8 cellular contexts compared by ENCODE assay signal in genomic region chr3:189148090-189148507, GRCh38. TPM values are rescaled to one million over a fixed set of nuclear protein-coding genes. Genes with fewer than 3 reads are reported as not detected.
DNase-seq lines count a peak whose midpoint lies in the region; ATAC-seq, FAIRE-seq and TF ChIP-seq lines count a peak whose summit lies in the region.
"Had no signal": no experiment of that assay in that cellular context is flagged by ENCODE, and none has a peak within 500 bp of the region (broad histone marks: within the 10 kb centered on the region; RNA-seq: fewer than 3 reads in every experiment).

No MANE protein-coding gene starts in this region.

- intact Hi-C loops in mammary epithelial cell (cut with micrococcal nuclease): loop anchor here (1.0 to 10.0 kb wide), 4 partner anchors 85 to 1833 kb away; no protein-coding TSS in a partner anchor

- H3K27ac ChIP-seq in WERI-Rb-1 (no peak overlapping the region), mammary epithelial cell (ENCODE audit: insufficient read depth, low read depth, low read length) (no peak overlapping the region)

- H3K4me2 ChIP-seq in mammary epithelial cell (ENCODE audit: insufficient read depth, low read depth, low read length): no peak overlapping the region

- no peak overlapping the region for H2AFZ ChIP-seq in mammary epithelial cell (ENCODE audit: low read depth, low read length)

- WGBS in mammary epithelial cell (ENCODE audit: low coverage, missing lambda C conversion rate): 38% methylated on average over 6 of the region's 6 CpGs

- TF ChIP-seq CTCF in WERI-Rb-1 (IDR thresholded peaks at IDR 0.05; ENCODE audit: low read depth, low read length) (peak; percentile 41; the same call in 1 of the 2 replicates), mammary epithelial cell (conservative IDR thresholded peaks at IDR 0.05 in 1 of 2, IDR thresholded peaks at IDR 0.05 in 1 of 2; ENCODE audit: extremely low read depth in 1 of 2, insufficient read depth in 1 of 2, low read depth in 1 of 2, low read length in 2 of 2) (peak; percentile 76 to 86)

- BruUV-seq in mammary epithelial cell (replicated peaks; lab: Mats Ljungman, UMichigan): no TSS peak

- CTCF ChIA-PET in mammary epithelial cell (lab: Charles Lee; ENCODE audit: low non-redundant PET): no interaction called here

- DNase-seq in GM12891 (ENCODE audit: insufficient read length, low spot score) (peak; percentile 15), NCI-H2081 (lab: John Stamatoyannopoulos, UW) (peak; percentile 55 to 58), WERI-Rb-1 (peak; percentile 13), mammary epithelial cell (peak; percentile 37), islet precursor cell (peak; percentile 79)
- DNase-seq in stimulated activated CD4-positive, alpha-beta T cell treated with anti-CD3 and anti-CD28 coated beads, Interleukin-1b, Interleukin-23, amount 100 ng/mL, for 1 hour (ENCODE audit: low read depth in 2 of 2): peak; percentile 30 to 51

- no peak overlapping the region for H3K9ac ChIP-seq in mammary epithelial cell (ENCODE audit: insufficient read depth, low read length)

- H3K9me3 ChIP-seq in WERI-Rb-1 (ENCODE audit: severe bottlenecking) (no peaks in the 10 kb centered on the region), mammary epithelial cell (replicated peaks; ENCODE audit: insufficient read depth, low read length) (no peaks in the 10 kb centered on the region)

- no peaks in the 10 kb centered on the region for H3K4me1 ChIP-seq in mammary epithelial cell (ENCODE audit: insufficient read depth, low read length)

- TF ChIP-seq POLR2A in GM12891 (IDR thresholded peaks at IDR 0.05; ENCODE audit: low read depth, low read length): no peak

- no peaks in the 10 kb centered on the region for H4K20me1 ChIP-seq in mammary epithelial cell (ENCODE audit: insufficient read depth, low read length)

- FAIRE-seq in GM12891 (lab: Jason Lieb, UNC): peak; percentile 69

- H3K36me3 ChIP-seq in WERI-Rb-1: no peaks in the 10 kb centered on the region
- no peaks in the 10 kb centered on the region for H3K36me3 ChIP-seq in mammary epithelial cell (ENCODE audit: insufficient read depth, low read length)

- H3K27me3 ChIP-seq in WERI-Rb-1 (ENCODE audit: insufficient read depth, low read depth, severe bottlenecking): no peaks in the 10 kb centered on the region
- H3K27me3 ChIP-seq in mammary epithelial cell (ENCODE audit: insufficient read depth, low read length): no peaks in the 10 kb centered on the region

- ATAC-seq in HG02759 (IDR thresholded peaks at IDR 0.05; ENCODE audit: unreplicated experiment): peak; percentile 80

- dilution Hi-C loops in mammary epithelial cell (cut with HindIII; ENCODE audit: low sequenced_read_pairs): loop anchor here (25.0 kb wide), 1 partner anchor 1411 kb away; the partner anchor contains the start of gene BCL6

- no peaks in the 10 kb centered on the region for H3K79me2 ChIP-seq in mammary epithelial cell (ENCODE audit: insufficient read depth, low read length)

- H3K4me3 ChIP-seq in WERI-Rb-1 (ENCODE audit: low read depth, low read length) (no peak overlapping the region), mammary epithelial cell (replicated peaks in 1 of 3; ENCODE audit: insufficient read depth in 1 of 3, low read depth in 2 of 3, low read length in 3 of 3) (no peak overlapping the region)
- H3K4me3 ChIP-seq: skin epidermis had no signal

- in situ Hi-C loops in mammary epithelial cell (cut with MboI; ENCODE audit: low sequenced_read_pairs in 2 of 2): loop anchor here (5.0 to 10.0 kb wide), 2 partner anchors 1403 to 1411 kb away; partner anchors contain the start of gene BCL6 (in 1 of the 2)

TF ChIP-seq in GM12891, 5 proteins besides CTCF, POLR2A, EP300 and RAD21:
- TF ChIP-seq PAX5 (IDR thresholded peaks at IDR 0.05; ENCODE audit: insufficient read depth, low read length, severe bottlenecking) (no peak), POU2F2 (IDR thresholded peaks at IDR 0.05; ENCODE audit: low read depth, low read length) (no peak), TAF1 (IDR thresholded peaks at IDR 0.05; ENCODE audit: low read depth, low read length) (no peak), POLR2AphosphoS5 (IDR thresholded peaks at IDR 0.05; ENCODE audit: low read depth, low read length) (no peak), SPI1 (IDR thresholded peaks at IDR 0.05; ENCODE audit: low read depth, low read length) (no peak)

RNA-seq across cellular contexts. Expression of gene TPRG1, which starts 23.7 kb away (rescaled TPM):
- 8.5 TPM for polyA plus RNA-seq in GM12891 (2012; ENCODE audit: low read depth, missing spikeins)
- 1 to 10 TPM in 1 of 2 donors, under 1 TPM in 1; 0.73 to 3.0 TPM for total RNA-seq in mammary epithelial cell
- 1.00 TPM for polyA plus RNA-seq in mammary epithelial cell
- not detected for polyA minus RNA-seq in mammary epithelial cell

Comparison
In these comparisons a context has a peak if more than half of its experiments do, and no peak if none do; other contexts are left out.
1. DNase-seq: peak in every context shown above with its lines; median percentile 79 in islet precursor cell; 56 in NCI-H2081; 40 in stimulated activated CD4-positive, alpha-beta T cell treated with anti-CD3 and anti-CD28 coated beads, Interleukin-1b, Interleukin-23, amount 100 ng/mL, for 1 hour; 37 in mammary epithelial cell; 15 in GM12891; 13 in WERI-Rb-1.